Comparison of ENCODE assay signal across 9 cellular contexts in genomic region chr4:57726154-57726553, GRCh38.
"Had no signal": no experiment of that assay in that cellular context is flagged by ENCODE, and none has a peak within 500 bp of the region (broad histone marks: within the 10 kb centered on the region; RNA-seq: fewer than 3 reads in every experiment).

No MANE protein-coding gene starts in this region.

- H3K9ac ChIP-seq: GM23248 had no signal

- ATAC-seq: GM23338, HCT116 had no signal

- H2AFZ ChIP-seq: GM23248, GM23338 had no signal

- H3K27ac ChIP-seq: GM23248 had no signal

- H3K4me1 ChIP-seq: HAP-1 had no signal

- DNase-seq: GM23248, GOT3, H7, H9, HCEC 1CT, HFFc6 had no signal

- H3K9me3 ChIP-seq: HAP-1 had no signal

- H3K36me3 ChIP-seq: HAP-1 had no signal

- H3K4me3 ChIP-seq: GM23248, GM23338, HAP-1 had no signal
